Comparison of ENCODE assay signal across 34 cellular contexts in the genomic region with DNA sequence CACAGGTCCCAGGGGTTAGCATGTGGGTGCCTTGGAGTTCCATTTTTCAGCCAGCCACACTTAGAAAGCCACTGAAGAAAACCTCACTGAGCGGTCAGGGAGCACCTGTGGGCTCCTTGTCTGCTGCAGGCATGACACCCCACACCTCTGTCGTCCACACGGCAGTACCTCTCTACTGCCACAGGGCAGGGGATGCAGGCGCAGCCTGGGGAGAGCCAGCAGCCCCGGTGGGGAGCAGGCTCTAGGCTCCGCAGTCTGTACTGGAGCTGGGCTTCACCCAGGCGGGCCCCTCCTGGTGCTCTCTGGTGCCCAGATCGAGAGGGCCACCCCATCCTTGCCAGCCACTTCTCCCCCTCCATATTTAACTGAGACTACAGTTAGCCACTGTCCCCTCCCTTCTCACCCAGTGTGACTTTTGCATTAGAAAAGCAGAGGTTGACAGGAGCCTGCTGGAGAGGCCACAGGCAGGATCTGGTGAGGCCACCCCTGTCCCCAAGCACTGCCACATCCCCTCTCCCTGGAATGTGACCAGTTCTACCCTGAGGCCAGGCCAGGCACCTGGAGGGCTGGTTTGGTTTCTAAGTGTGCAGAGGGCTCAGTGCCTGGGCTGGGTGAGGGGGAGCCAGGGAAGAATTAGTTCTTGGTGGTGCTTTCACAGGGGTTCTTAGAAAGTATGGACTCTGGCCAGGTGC.
DNase-seq lines count a peak whose midpoint lies in the region; ATAC-seq and TF ChIP-seq lines count a peak whose summit lies in the region.
"Had no signal": no experiment of that assay in that cellular context is flagged by ENCODE, and none has a peak within 500 bp of the region (broad histone marks: within the 10 kb centered on the region; RNA-seq: fewer than 3 reads in every experiment).

No MANE protein-coding gene starts in this region.

- H3K14ac ChIP-seq in IMR-90 (replicated peaks; ENCODE audit: low read depth, low read length), result no peak overlapping the region
- H3K14ac ChIP-seq in trophoblast cell (ENCODE audit: low read length), result no peak overlapping the region

- TF ChIP-seq POLR2A in IMR-90 (IDR thresholded peaks at IDR 0.05; ENCODE audit: low read depth, low read length), result no peak
- TF ChIP-seq POLR2A in transverse colon (IDR thresholded peaks at IDR 0.05), result no peak

- intact Hi-C loops in IMR-90 (cut with micrococcal nuclease) (no loop called here), transverse colon (cut with DNase I; ENCODE audit: low total_unique reads) (no loop called here)

- H3K79me2 ChIP-seq in neural progenitor cell (ENCODE audit: low read depth) (no peaks in the 10 kb centered on the region), trophoblast cell (ENCODE audit: control insufficient read depth, insufficient read depth, low read length, poor library complexity) (no peaks in the 10 kb centered on the region)
- H3K79me2 ChIP-seq: hepatocyte had no signal

- peaks cover 23 to 75% (median 43%) of the 10 kb centered on the region in 11 experiments; a peak in 21 of 22 replicates for H3K36me3 ChIP-seq in BLaER1 treated with 17β-estradiol and CSF1 and Interleukin-3, amounts not matched to agents 10 nM and 100 nM
- H3K36me3 ChIP-seq in IMR-90 (ENCODE audit: control insufficient read depth, insufficient read depth, low read length) (peaks cover 54% of the 10 kb centered on the region), endodermal cell (ENCODE audit: control insufficient read depth, insufficient read depth, low read length) (peaks cover 13% of the 10 kb centered on the region), neural progenitor cell (no peaks in the 10 kb centered on the region), transverse colon (peaks cover 0 to 3% (median 0%) of the 10 kb centered on the region in 4 donors), trophoblast cell (ENCODE audit: control insufficient read depth in 1 of 2, insufficient read depth in 2 of 2, low read length in 2 of 2) (peaks cover 77 to 78% of the 10 kb centered on the region in 2 experiments)

- CTCF ChIA-PET in IMR-90 (lab: Yijun Ruan, JAX), result no interaction called here

- peaks cover 92 to 99% (median 97%) of the 10 kb centered on the region in 11 experiments for H4K20me1 ChIP-seq in BLaER1 treated with 17β-estradiol and CSF1 and Interleukin-3, amounts not matched to agents 10 nM and 100 nM
- H4K20me1 ChIP-seq in IMR-90 (ENCODE audit: insufficient read depth, low read length) (peaks cover 32% of the 10 kb centered on the region), neural progenitor cell (ENCODE audit: low read depth) (peaks cover 48% of the 10 kb centered on the region)

- H3F3A ChIP-seq in neural progenitor cell (ENCODE audit: low read depth), result no peaks in the 10 kb centered on the region

- no peak overlapping the region for H2BK20ac ChIP-seq in IMR-90 (ENCODE audit: low read depth, low read length)

- peak overlapping the region; percentile 78 for H3K27ac Mint-ChIP-seq in endodermal cell
- peak overlapping the region; percentile 17 for H3K27ac Mint-ChIP-seq in neural progenitor cell
- H3K27ac Mint-ChIP-seq: activated naive CD4-positive, alpha-beta T cell treated with anti-CD3 and anti-CD28 coated beads for 36 hours; stimulated activated naive CD8-positive, alpha-beta T cell treated with anti-CD3 and anti-CD28 coated beads, Interleukin-15, Interleukin-2, amounts not matched to agents 100 ng/mL and 50 ng/mL, for 24 hours; T-helper 1 cell treated with Interleukin-12 subunit alpha and Interleukin-12 subunit beta and Interleukin-4 antibody, amounts not matched to agents 30 μg/mL and 1 μg/mL, for 36 hours had no signal

- H3K27me3 ChIP-seq in BLaER1 treated with 17β-estradiol and CSF1 and Interleukin-3, amounts not matched to agents 10 nM and 100 nM, result peaks cover 0 to 39% (median 26%) of the 10 kb centered on the region in 11 experiments; a peak in 11 of 22 replicates
- H3K27me3 ChIP-seq in IMR-90 (ENCODE audit: control insufficient read depth, insufficient read depth, low read length) (no peaks in the 10 kb centered on the region), endodermal cell (ENCODE audit: control insufficient read depth, insufficient read depth, low read length, poor library complexity, severe bottlenecking) (no peaks in the 10 kb centered on the region), neural progenitor cell (no peaks in the 10 kb centered on the region), transverse colon (no peaks in the 10 kb centered on the region), trophoblast cell (ENCODE audit: insufficient read depth, low read length) (no peaks in the 10 kb centered on the region)
- H3K27me3 ChIP-seq: brain microvascular endothelial cell, dorsolateral prefrontal cortex, gastrocnemius medialis, hepatocyte, testis had no signal

- H4K8ac ChIP-seq in IMR-90 (ENCODE audit: low read depth in 2 of 2, low read length in 2 of 2) (no peak overlapping the region), trophoblast cell (ENCODE audit: low read depth, low read length) (no peak overlapping the region)

- H3K9me1 ChIP-seq in IMR-90 (ENCODE audit: insufficient read depth, low read length), result peaks cover 2% of the 10 kb centered on the region; the same call in 1 of the 2 replicates

- 85% methylated on average over 3 of the region's 8 CpGs; no CpG with 5 or more reads in 1 of the 2 experiments for WGBS in IMR-90 (ENCODE audit: extremely low coverage in 2 of 2, insufficient read length in 1 of 2), 2 experiments
- WGBS in endodermal cell (ENCODE audit: insufficient coverage in 1 of 2, insufficient read length in 1 of 2), 2 experiments, result 80 to 82% methylated on average over 3 to 8 of the region's 8 CpGs
- WGBS in transverse colon (ENCODE audit: low coverage in 1 of 2), 2 donors, result 87% methylated on average over 6 of the region's 8 CpGs; no CpG with 5 or more reads in 1 of the 2 donors
- no CpG with 5 or more reads among the region's 8 CpGs for WGBS in trophoblast cell (ENCODE audit: extremely low coverage, insufficient coverage, insufficient read length)

- no peak; the same call in 1 of the 2 replicates for ATAC-seq in IMR-90 (ENCODE audit: low read depth)
- ATAC-seq: gastrocnemius medialis, K562, left colon had no signal

- peaks cover 11% of the 10 kb centered on the region for H3K36me3 Mint-ChIP-seq in endodermal cell (ENCODE audit: low read depth)
- H3K36me3 Mint-ChIP-seq in neural progenitor cell, result peaks cover 9% of the 10 kb centered on the region

- peaks cover 3% of the 10 kb centered on the region for H3K4me1 Mint-ChIP-seq in endodermal cell
- H3K4me1 Mint-ChIP-seq in neural progenitor cell, result peaks cover 8% of the 10 kb centered on the region

- peak overlapping the region; percentile 71 to 99 (median 94) for H3K4me2 ChIP-seq in BLaER1 treated with 17β-estradiol and CSF1 and Interleukin-3, amounts not matched to agents 10 nM and 100 nM
- H3K4me2 ChIP-seq in IMR-90 (ENCODE audit: low read depth, low read length) (no peak overlapping the region), neural progenitor cell (no peak overlapping the region), trophoblast cell (ENCODE audit: low read length) (no peak overlapping the region)
- H3K4me2 ChIP-seq: hepatocyte, PC-9 had no signal

- TF ChIP-seq RAD21 in IMR-90 (IDR thresholded peaks at IDR 0.05; ENCODE audit: low read length), result no peak

- H2AK5ac ChIP-seq in IMR-90 (ENCODE audit: low read depth, low read length), result no peak overlapping the region
- no peak overlapping the region for H2AK5ac ChIP-seq in trophoblast cell (ENCODE audit: low read length)

- TF ChIP-seq EP300 in transverse colon (IDR thresholded peaks at IDR 0.05; ENCODE audit: low read depth), result no peak

- H3K18ac ChIP-seq in IMR-90 (ENCODE audit: low read depth, low read length), result no peak overlapping the region
- no peak overlapping the region for H3K18ac ChIP-seq in trophoblast cell (ENCODE audit: low read length)

- H2AFZ ChIP-seq in IMR-90 (replicated peaks; ENCODE audit: low read length, poor library complexity) (no peak overlapping the region), neural progenitor cell (replicated peaks) (no peak overlapping the region), trophoblast cell (ENCODE audit: insufficient read depth, low read length, poor library complexity) (no peak overlapping the region)
- H2AFZ ChIP-seq: hepatocyte, parathyroid adenoma, PC-9 had no signal

- H3K27ac ChIP-seq in BLaER1 treated with 17β-estradiol and CSF1 and Interleukin-3, amounts not matched to agents 10 nM and 100 nM, result peak overlapping the region in 2 of 11 experiments; percentile 44 to 73; a peak in 1 of 22 replicates
- H3K27ac ChIP-seq in IMR-90 (ENCODE audit: insufficient read depth, low read length), result no peak overlapping the region
- no peak overlapping the region for H3K27ac ChIP-seq in endodermal cell (ENCODE audit: low read depth, low read length)
- H3K27ac ChIP-seq in neural progenitor cell, result no peak overlapping the region
- no peak overlapping the region for H3K27ac ChIP-seq in transverse colon
- H3K27ac ChIP-seq in trophoblast cell (ENCODE audit: low read depth, low read length), result no peak overlapping the region
- H3K27ac ChIP-seq: brain microvascular endothelial cell, dorsolateral prefrontal cortex, gastrocnemius medialis, hepatocyte, parathyroid adenoma, PC-9, SK-N-MC, testis had no signal

- POLR2A ChIA-PET in IMR-90 (lab: Charles Lee; ENCODE audit: unreplicated experiment), result no interaction called here

- BruUV-seq in IMR-90 (replicated peaks; lab: Mats Ljungman, UMichigan), result no TSS peak

- no peaks in the 10 kb centered on the region for H3K9me3 ChIP-seq in BLaER1 treated with 17β-estradiol and CSF1 and Interleukin-3, amounts not matched to agents 10 nM and 100 nM (replicated peaks in 1 of 11)
- no peaks in the 10 kb centered on the region for H3K9me3 ChIP-seq in IMR-90 (ENCODE audit: control insufficient read depth, insufficient read depth, low read length)
- H3K9me3 ChIP-seq in endodermal cell (ENCODE audit: control insufficient read depth, low read length), result no peaks in the 10 kb centered on the region
- no peaks in the 10 kb centered on the region for H3K9me3 ChIP-seq in neural progenitor cell (ENCODE audit: low read depth)
- no peaks in the 10 kb centered on the region for H3K9me3 ChIP-seq in transverse colon
- no peaks in the 10 kb centered on the region for H3K9me3 ChIP-seq in trophoblast cell (ENCODE audit: insufficient read depth, low read depth, low read length)
- H3K9me3 ChIP-seq: Caco-2, gastrocnemius medialis, testis had no signal

- H3K4ac ChIP-seq in IMR-90 (ENCODE audit: low read depth, low read length) (no peak overlapping the region), trophoblast cell (ENCODE audit: low read depth, low read length) (no peak overlapping the region)

- H3K9me3 Mint-ChIP-seq in endodermal cell (no peaks in the 10 kb centered on the region), neural progenitor cell (no peaks in the 10 kb centered on the region)
- H3K9me3 Mint-ChIP-seq: activated naive CD4-positive, alpha-beta T cell treated with anti-CD3 and anti-CD28 coated beads for 36 hours; neural crest cell; stimulated activated naive CD8-positive, alpha-beta T cell treated with anti-CD3 and anti-CD28 coated beads, Interleukin-15, Interleukin-2, amounts not matched to agents 100 ng/mL and 50 ng/mL, for 24 hours; T-helper 1 cell treated with Interleukin-12 subunit alpha and Interleukin-12 subunit beta and Interleukin-4 antibody, amounts not matched to agents 30 μg/mL and 1 μg/mL, for 36 hours had no signal

- H2AK9ac ChIP-seq in IMR-90 (replicated peaks; ENCODE audit: low read depth, low read length, poor library complexity), result peak overlapping the region; percentile 65

- H2BK12ac ChIP-seq in trophoblast cell (ENCODE audit: low read length), result no peak overlapping the region

- H4K5ac ChIP-seq in IMR-90 (ENCODE audit: low read depth, low read length), result no peak overlapping the region

- no peak overlapping the region for H2BK120ac ChIP-seq in IMR-90 (ENCODE audit: low read depth, low read length)
- no peak overlapping the region for H2BK120ac ChIP-seq in trophoblast cell (ENCODE audit: insufficient read depth, low read length, poor library complexity)

- no peak overlapping the region for H4K91ac ChIP-seq in IMR-90 (ENCODE audit: insufficient read depth, low read depth, low read length)
- H4K91ac ChIP-seq in trophoblast cell (ENCODE audit: low read depth, low read length), result no peak overlapping the region

- H2BK15ac ChIP-seq in IMR-90 (ENCODE audit: low read depth, low read length), result no peak overlapping the region

- H3K4me3 ChIP-seq in BLaER1 treated with 17β-estradiol and CSF1 and Interleukin-3, amounts not matched to agents 10 nM and 100 nM, result no peak overlapping the region
- H3K4me3 ChIP-seq in IMR-90 (ENCODE audit: insufficient read depth, low read depth, low read length) (no peak overlapping the region), endodermal cell (ENCODE audit: low read length) (no peak overlapping the region), neural progenitor cell (no peak overlapping the region), transverse colon (no peak overlapping the region), trophoblast cell (ENCODE audit: low read depth, low read length) (no peak overlapping the region)
- H3K4me3 ChIP-seq: dorsolateral prefrontal cortex, gastrocnemius medialis, hepatocyte, K562, PC-9, SK-N-MC, testis had no signal

- H4K12ac ChIP-seq in trophoblast cell (ENCODE audit: low read depth, low read length), result no peak overlapping the region

- H3K9ac ChIP-seq in BLaER1 treated with 17β-estradiol and CSF1 and Interleukin-3, amounts not matched to agents 10 nM and 100 nM, result peak overlapping the region in 3 of 11 experiments; percentile 29 to 66 (median 35); a peak in 2 of 22 replicates
- H3K9ac ChIP-seq in IMR-90 (ENCODE audit: low read depth, low read length) (no peak overlapping the region), endodermal cell (ENCODE audit: extremely low read depth, low read length, poor library complexity, severe bottlenecking) (no peak overlapping the region), neural progenitor cell (no peak overlapping the region), trophoblast cell (ENCODE audit: low read length) (no peak overlapping the region)
- H3K9ac ChIP-seq: parathyroid adenoma had no signal

- peaks cover 79 to 97% (median 91%) of the 10 kb centered on the region in 10 experiments for H3K4me1 ChIP-seq in BLaER1 treated with 17β-estradiol and CSF1 and Interleukin-3, amounts not matched to agents 10 nM and 100 nM
- H3K4me1 ChIP-seq in IMR-90 (ENCODE audit: control insufficient read depth, insufficient read depth, low read length) (no peaks in the 10 kb centered on the region), endodermal cell (ENCODE audit: control insufficient read depth, insufficient read depth, low read length) (no peaks in the 10 kb centered on the region), neural progenitor cell (no peaks in the 10 kb centered on the region), transverse colon (no peaks in the 10 kb centered on the region), trophoblast cell (ENCODE audit: control insufficient read depth in 1 of 2, insufficient read depth in 2 of 2, low read length in 2 of 2) (no peaks in the 10 kb centered on the region)
- H3K4me1 ChIP-seq: Caco-2, gastrocnemius medialis, parathyroid adenoma had no signal

- H3K27me3 Mint-ChIP-seq in endodermal cell (ENCODE audit: insufficient read depth) (no peaks in the 10 kb centered on the region), neural progenitor cell (ENCODE audit: insufficient read depth, low read depth) (no peaks in the 10 kb centered on the region)
- H3K27me3 Mint-ChIP-seq: stimulated activated naive CD8-positive, alpha-beta T cell treated with anti-CD3 and anti-CD28 coated beads, Interleukin-15, Interleukin-2, amounts not matched to agents 100 ng/mL and 50 ng/mL, for 24 hours had no signal

- H3K4me3 Mint-ChIP-seq in endodermal cell (no peak overlapping the region), neural progenitor cell (no peak overlapping the region)
- H3K4me3 Mint-ChIP-seq: activated naive CD4-positive, alpha-beta T cell treated with anti-CD3 and anti-CD28 coated beads for 36 hours; neural crest cell; stimulated activated naive CD8-positive, alpha-beta T cell treated with anti-CD3 and anti-CD28 coated beads, Interleukin-15, Interleukin-2, amounts not matched to agents 100 ng/mL and 50 ng/mL, for 24 hours; T-helper 1 cell treated with Interleukin-12 subunit alpha and Interleukin-12 subunit beta and Interleukin-4 antibody, amounts not matched to agents 30 μg/mL and 1 μg/mL, for 36 hours had no signal

- H3K79me1 ChIP-seq in IMR-90 (ENCODE audit: low read depth in 1 of 2, low read length in 2 of 2), result peaks cover 7 to 8% of the 10 kb centered on the region in 2 experiments; a peak in 3 of 4 replicates
- no peaks in the 10 kb centered on the region for H3K79me1 ChIP-seq in trophoblast cell (ENCODE audit: low read length)

- TF ChIP-seq CTCF in IMR-90 (conservative IDR thresholded peaks at IDR 0.05; ENCODE audit: low read depth, low read length), result no peak
- no peak for TF ChIP-seq CTCF in endodermal cell (conservative IDR thresholded peaks at IDR 0.05)
- no peak for TF ChIP-seq CTCF in neural progenitor cell (IDR thresholded peaks at IDR 0.05)
- TF ChIP-seq CTCF in transverse colon (IDR thresholded peaks at IDR 0.05), result no peak

- in situ Hi-C loops in IMR-90 (cut with MboI; ENCODE audit: low sequenced_read_pairs) (no loop called here), transverse colon (cut with MboI; ENCODE audit: low pct_ligation_motif_present in 1 of 4, low pct_unique_long_range_greater_than_20kb in 1 of 4, low sequenced_read_pairs in 3 of 4) (loop anchor here in 1 of 4 donors (25.0 kb wide), 1 partner anchor 514 kb away; no protein-coding TSS in a partner anchor)

- DNase-seq in IMR-90 (no peak), endodermal cell (peak; percentile 74), neural progenitor cell (ENCODE audit: low spot score) (no peak), transverse colon (no peak), NCI-H2227 treated with DMSO at 0.1 percent for 48 hours (lab: John Stamatoyannopoulos, UW) (no peak), trophoblast cell (no peak)
- DNase-seq: ACHN; activated CD4-positive, alpha-beta T cell treated with anti-CD3 and anti-CD28 coated beads, Interleukin-2, amount 50 U/mL, for 48 hours; activated CD4-positive, CD25-positive, alpha-beta regulatory T cell treated with anti-CD3 and anti-CD28 coated beads, Interleukin-2, amount 50 U/mL, for 72 hours; activated CD8-positive, alpha-beta memory T cell treated with anti-CD3 and anti-CD28 coated beads, Interleukin-2, amount 50 U/mL, for 4 hours; activated naive CD4-positive, alpha-beta T cell treated with anti-CD3 and anti-CD28 coated beads for 36 hours; brain microvascular endothelial cell; Caco-2; DMS79; dorsolateral prefrontal cortex; gastrocnemius medialis; GDM1; left colon; mammary epithelial cell; NCI-H1105; NCI-H187 treated with DMSO at 0.1 percent for 48 hours; NCI-H524 treated with DMSO at 0.1 percent for 48 hours; retina; small intestine; testis had no signal

- H2BK5ac ChIP-seq in IMR-90 (ENCODE audit: low read depth, low read length, poor library complexity, severe bottlenecking) (no peak overlapping the region), trophoblast cell (ENCODE audit: low read depth, low read length, poor library complexity) (no peak overlapping the region)

- dilution Hi-C loops in IMR-90 (cut with HindIII; ENCODE audit: low sequenced_read_pairs, unreplicated experiment), result no loop called here

- H3K56ac ChIP-seq in IMR-90 (ENCODE audit: extremely low read depth, insufficient read depth, low read length), result no peak overlapping the region

- H3K23ac ChIP-seq in IMR-90 (ENCODE audit: low read depth, low read length), result no peak overlapping the region
- no peak overlapping the region for H3K23ac ChIP-seq in trophoblast cell (ENCODE audit: low read length)

Comparison
In these comparisons a context has a peak if more than half of its experiments do, and no peak if none do; other contexts are left out.
1. H3K4me2 ChIP-seq: peak in BLaER1 treated with 17β-estradiol and CSF1 and Interleukin-3, amounts not matched to agents 10 nM and 100 nM (11 of 11); none in IMR-90 (single experiment), neural progenitor cell (single experiment) and trophoblast cell (single experiment).